In genomic region chr19:41795031-41795461, GRCh38 we compare ENCODE assay signal across 8 cellular contexts. TPM values are rescaled to one million over a fixed set of nuclear protein-coding genes. Genes with fewer than 3 reads are reported as not detected.
DNase-seq lines count a peak whose midpoint lies in the region; ATAC-seq and TF ChIP-seq lines count a peak whose summit lies in the region.

No MANE protein-coding gene starts in this region.

- POLR2A ChIA-PET in T-cell (lab: Charles Lee) = no interaction called here

- peaks cover 5 to 12% (median 6%) of the 10 kb centered on the region in 3 donors for H3K4me1 Mint-ChIP-seq in T-cell

- ATAC-seq in T-cell (replicated peaks in 1 of 4) = peak; percentile 91 to 94 (median 92)
- no peak for ATAC-seq in HG02588 (IDR thresholded peaks at IDR 0.05; ENCODE audit: unreplicated experiment)
- no peak for ATAC-seq in HG02642 (IDR thresholded peaks at IDR 0.05; ENCODE audit: poor library complexity, unreplicated experiment)

- peak; percentile 63 to 85 (median 85) for DNase-seq in NCI-H1417 (lab: John Stamatoyannopoulos, UW)
- peak in 32 of 34 experiments; percentile 23 to 67 (median 52) for DNase-seq in T-cell
- DNase-seq in astrocyte of the hippocampus (ENCODE audit: low read depth, low spot score) = peak; percentile 48
- DNase-seq in islet precursor cell = peak; percentile 72
- peak; percentile 46 to 53 for DNase-seq in stimulated activated CD4-positive, alpha-beta T cell treated with anti-CD3 and anti-CD28 coated beads, Interleukin-4, amount 100 ng/mL, for 4 hours

- H3K36me3 Mint-ChIP-seq in T-cell = no peaks in the 10 kb centered on the region

- no peak overlapping the region for H3K27ac Mint-ChIP-seq in T-cell

- H3K4me3 Mint-ChIP-seq in T-cell = no peak overlapping the region

- CTCF ChIA-PET in T-cell (lab: Charles Lee) = interaction anchor here (0.5 to 1.8 kb wide), 6 partner anchors 10 to 96 kb away, joined by 3 to 9 read pairs (median 4); no protein-coding TSS in a partner anchor

- H3K9me3 Mint-ChIP-seq in T-cell = no peaks in the 10 kb centered on the region

- peaks cover 40 to 47% of the 10 kb centered on the region in 2 donors for H3K27me3 Mint-ChIP-seq in T-cell

- peak; percentile 85 for TF ChIP-seq CTCF in GM12874 (IDR thresholded peaks at IDR 0.05; ENCODE audit: insufficient read depth, low read depth, low read length)

RNA-seq across cellular contexts. Expression of gene CEACAM3, which starts 1.3 kb away (rescaled TPM):
- not detected for total RNA-seq in T-cell

RNA-seq across cellular contexts. Expression of gene CEACAM6, which starts 39.7 kb away (rescaled TPM):
- under 1 TPM in 3 of 5 donors, not detected in 2; 0.53 to 0.76 (median 0.67) TPM for total RNA-seq in T-cell

RNA-seq across cellular contexts. Expression of gene LYPD4, which starts 49.4 kb away (rescaled TPM):
- total RNA-seq in T-cell = not detected

RNA-seq across cellular contexts. Expression of gene DMRTC2, which starts 49.8 kb away (rescaled TPM):
- not detected for total RNA-seq in T-cell

Comparison
In these comparisons a context has a peak if more than half of its experiments do, and no peak if none do; other contexts are left out.
1. ATAC-seq: peak in T-cell (4 of 4); none in HG02588 (single experiment) and HG02642 (single experiment).
2. Peak in every context shown above with its lines, with median percentiles within 50 percentile points of each other: DNase-seq.